9 cellular contexts compared by ENCODE assay signal in the genomic region with DNA sequence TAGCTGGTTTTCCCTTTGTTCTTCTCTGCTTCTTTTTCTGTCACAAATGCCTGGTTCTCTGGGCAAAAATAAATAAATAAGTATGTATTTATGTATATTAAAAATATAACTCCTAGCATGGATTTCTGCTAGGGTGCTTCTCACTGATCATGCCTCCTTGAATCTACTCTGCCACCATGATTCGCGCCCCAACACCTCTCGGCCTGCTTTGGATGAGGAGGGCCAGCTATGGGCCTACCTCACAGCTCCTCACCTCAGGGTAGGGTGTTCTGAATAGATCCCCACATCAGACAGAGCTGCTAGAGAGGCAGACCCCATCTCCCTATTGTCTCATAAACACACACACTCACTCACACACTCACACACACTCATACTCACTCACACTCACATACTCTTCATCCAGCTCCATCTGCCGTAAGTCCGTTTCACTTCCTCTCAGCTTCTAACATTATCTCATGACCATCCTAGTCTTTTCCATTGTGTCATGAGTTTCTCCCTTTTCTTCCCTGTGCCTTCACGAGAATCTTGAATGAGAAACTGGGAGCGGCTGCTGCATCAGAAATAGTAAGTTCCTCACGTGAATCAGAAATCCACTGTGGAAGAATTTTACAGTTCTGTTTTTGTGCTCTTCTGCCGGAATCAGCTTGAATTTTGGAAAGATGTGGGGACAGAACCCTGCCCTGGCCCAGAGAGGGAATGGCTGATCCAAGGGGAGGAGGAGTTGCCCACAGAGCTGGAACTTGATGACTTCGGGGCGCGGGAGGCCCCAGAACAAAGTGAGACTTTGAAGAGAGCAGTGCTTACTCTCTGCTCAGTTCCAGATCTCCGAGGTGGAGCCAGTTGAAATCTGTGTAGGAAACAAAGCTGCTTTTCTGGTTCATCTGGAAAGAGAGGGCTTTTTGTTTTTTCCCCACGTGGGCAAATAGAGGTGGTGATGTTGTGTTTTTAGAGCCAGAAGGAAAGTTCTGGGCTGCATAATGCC. TPM values are rescaled to one million over a fixed set of nuclear protein-coding genes. Genes with fewer than 3 reads are reported as not detected.
DNase-seq lines count a peak whose midpoint lies in the region; ATAC-seq and TF ChIP-seq lines count a peak whose summit lies in the region.
"Had no signal": no experiment of that assay in that cellular context is flagged by ENCODE, and none has a peak within 500 bp of the region (broad histone marks: within the 10 kb centered on the region; RNA-seq: fewer than 3 reads in every experiment).

No MANE protein-coding gene starts in this region.

- TF ChIP-seq CTCF in DOHH2 (IDR thresholded peaks at IDR 0.05; ENCODE audit: low read depth, low read length, poor library complexity, severe bottlenecking) (no peak), sigmoid colon (IDR thresholded peaks at IDR 0.05) (no peak)

- peak in 31 of 51 donors; percentile 3 to 69 (median 21) for DNase-seq in hypothalamus (lab: John Stamatoyannopoulos, UW)
- DNase-seq in sigmoid colon, result no peak
- DNase-seq in activated CD4-positive, CD25-positive, alpha-beta regulatory T cell treated with anti-CD3 and anti-CD28 coated beads, Interleukin-2, amount 50 U/mL, for 72 hours, result no peak
- DNase-seq in NCI-H446 treated with DMSO at 0.1 percent for 48 hours (lab: John Stamatoyannopoulos, UW), result no peak
- DNase-seq in GM19238 (ENCODE audit: insufficient read length, low spot score), result no peak

- TF ChIP-seq POLR2A in sigmoid colon (IDR thresholded peaks at IDR 0.05), result no peak

- intact Hi-C loops in sigmoid colon (cut with DNase I), result no loop called here

- no peak for TF ChIP-seq EP300 in sigmoid colon (IDR thresholded peaks at IDR 0.05)

- H3K27ac ChIP-seq in DOHH2 (ENCODE audit: low read depth, low read length) (no peak overlapping the region), angular gyrus (ENCODE audit: low read depth, low read length) (peak overlapping the region; percentile 95), sigmoid colon (peak overlapping the region; percentile 32 to 59 (median 43))

- H3K4me1 ChIP-seq in DOHH2 (ENCODE audit: control insufficient read depth, low read length) (peaks cover 13% of the 10 kb centered on the region), sigmoid colon (peaks cover 0 to 22% (median 15%) of the 10 kb centered on the region in 4 donors)
- H3K4me1 ChIP-seq: adrenal gland had no signal

- H3K27me3 ChIP-seq in DOHH2 (ENCODE audit: control insufficient read depth, low read length), result no peaks in the 10 kb centered on the region
- H3K27me3 ChIP-seq in sigmoid colon, result no peaks in the 10 kb centered on the region
- H3K27me3 ChIP-seq: adrenal gland had no signal

- peak overlapping the region; percentile 6 for H3K4me2 ChIP-seq in DOHH2 (ENCODE audit: low read length)

- no peaks in the 10 kb centered on the region for H3K9me3 ChIP-seq in DOHH2 (ENCODE audit: control insufficient read depth, insufficient read depth, low read length)
- no peaks in the 10 kb centered on the region for H3K9me3 ChIP-seq in sigmoid colon
- H3K9me3 ChIP-seq: adrenal gland had no signal

- no peaks in the 10 kb centered on the region for H3K9me2 ChIP-seq in DOHH2 (replicated peaks; ENCODE audit: control insufficient read depth, low read length)

- H3K36me3 ChIP-seq in DOHH2 (ENCODE audit: control insufficient read depth, low read length), result no peaks in the 10 kb centered on the region
- no peaks in the 10 kb centered on the region for H3K36me3 ChIP-seq in sigmoid colon
- H3K36me3 ChIP-seq: adrenal gland had no signal

- H3F3A ChIP-seq in DOHH2 (ENCODE audit: control insufficient read depth, insufficient read depth), result no peaks in the 10 kb centered on the region

- ATAC-seq in GM21526 (IDR thresholded peaks at IDR 0.05; ENCODE audit: low FRiP score, unreplicated experiment), result no peak

- no peaks in the 10 kb centered on the region for H3K79me2 ChIP-seq in DOHH2 (ENCODE audit: control insufficient read depth, low read length)

- 81 to 84% methylated on average over 14 of the region's 14 CpGs for WGBS in sigmoid colon, 2 donors

- H4K20me1 ChIP-seq in DOHH2 (ENCODE audit: control insufficient read depth, insufficient read depth, low read depth, low read length), result no peaks in the 10 kb centered on the region

- H3K4me3 ChIP-seq in DOHH2 (ENCODE audit: low read length) (no peak overlapping the region), sigmoid colon (no peak overlapping the region)
- H3K4me3 ChIP-seq: adrenal gland had no signal

RNA-seq across cellular contexts. Expression of gene ANXA4, which starts 20.9 kb away (rescaled TPM):
- total RNA-seq in sigmoid colon, result 10 to 100 TPM; 33.3 to 55.8 (median 44.5) TPM
- polyA plus RNA-seq in sigmoid colon, result 100 to 1,000 TPM; 129 to 183 (median 155) TPM

Comparison
In these comparisons a context has a peak if more than half of its experiments do, and no peak if none do; other contexts are left out.
1. DNase-seq: peak in hypothalamus (31 of 51); none in sigmoid colon (single experiment), activated CD4-positive, CD25-positive, alpha-beta regulatory T cell treated with anti-CD3 and anti-CD28 coated beads, Interleukin-2, amount 50 U/mL, for 72 hours (single experiment), NCI-H446 treated with DMSO at 0.1 percent for 48 hours (single experiment) and GM19238 (single experiment).